ENCODE assay signal across 1 cellular context in the genomic region with DNA sequence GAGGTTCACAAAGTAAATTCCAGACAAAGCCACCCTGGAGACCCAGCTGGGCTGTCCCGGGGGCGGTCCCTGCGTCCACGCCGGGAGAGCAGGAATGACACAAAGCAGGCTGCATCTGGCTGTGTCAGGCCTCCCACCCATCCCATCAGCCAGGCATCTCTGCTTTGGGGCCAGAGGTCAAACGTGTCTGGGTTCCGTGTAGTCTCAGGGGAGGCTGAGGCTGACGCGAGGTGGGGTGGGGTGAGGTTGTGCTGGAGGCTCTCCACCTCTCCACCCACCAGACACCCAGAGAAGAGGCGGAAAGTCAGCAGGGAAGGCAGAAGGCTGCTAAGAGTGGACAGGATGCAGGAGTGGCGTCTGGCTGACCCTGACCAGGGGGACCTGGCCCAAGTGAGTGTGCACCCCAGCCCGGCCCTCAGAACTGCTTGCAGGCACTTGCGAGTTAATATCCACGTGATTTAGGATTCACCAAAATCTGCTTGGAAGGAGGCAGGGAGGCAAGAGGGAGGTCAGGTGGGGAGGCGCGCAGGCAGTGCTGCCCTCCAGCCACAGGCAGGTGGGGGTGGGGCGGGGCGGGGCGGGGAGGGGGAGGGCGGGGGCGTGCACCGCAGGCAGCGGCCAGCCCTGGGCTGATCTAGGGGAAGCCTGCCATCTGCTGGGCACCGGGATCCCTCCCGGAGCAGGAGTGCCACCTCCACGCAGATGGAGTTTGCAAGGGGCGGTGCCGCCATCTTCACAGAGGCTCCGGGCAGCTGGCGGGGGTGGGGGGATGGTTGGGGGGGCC.
TF ChIP-seq lines count a peak whose summit lies in the region.

No MANE protein-coding gene starts in this region.

TF ChIP-seq in HepG2, 621 proteins besides CTCF, POLR2A, EP300 and RAD21 (continued from another document and continues in another):
- no peak for TF ChIP-seq CREB1 (IDR thresholded peaks at IDR 0.05)
- no peak for TF ChIP-seq CREB1 (CRISPR knock-in tag; IDR thresholded peaks at IDR 0.05)
- TF ChIP-seq ZNF614 (CRISPR knock-in tag; IDR thresholded peaks at IDR 0.05; ENCODE audit: borderline replicate concordance) = no peak
- no peak; the same call in 1 of the 2 replicates for TF ChIP-seq KDM2A (CRISPR knock-in tag; IDR thresholded peaks at IDR 0.05; ENCODE audit: borderline replicate concordance, low read depth)
- TF ChIP-seq ZNF709 (CRISPR knock-in tag; IDR thresholded peaks at IDR 0.05) = no peak; the same call in 1 of the 2 replicates
- no peak for TF ChIP-seq CREBL2 (CRISPR knock-in tag; IDR thresholded peaks at IDR 0.05; ENCODE audit: borderline replicate concordance)
- TF ChIP-seq, protein P1, sequence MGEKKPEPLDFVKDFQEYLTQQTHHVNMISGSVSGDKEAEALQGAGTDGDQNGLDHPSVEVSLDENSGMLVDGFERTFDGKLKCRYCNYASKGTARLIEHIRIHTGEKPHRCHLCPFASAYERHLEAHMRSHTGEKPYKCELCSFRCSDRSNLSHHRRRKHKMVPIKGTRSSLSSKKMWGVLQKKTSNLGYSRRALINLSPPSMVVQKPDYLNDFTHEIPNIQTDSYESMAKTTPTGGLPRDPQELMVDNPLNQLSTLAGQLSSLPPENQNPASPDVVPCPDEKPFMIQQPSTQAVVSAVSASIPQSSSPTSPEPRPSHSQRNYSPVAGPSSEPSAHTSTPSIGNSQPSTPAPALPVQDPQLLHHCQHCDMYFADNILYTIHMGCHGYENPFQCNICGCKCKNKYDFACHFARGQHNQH (CRISPR knock-in tag; IDR thresholded peaks at IDR 0.05) = no peak; the same call in 1 of the 2 replicates
- TF ChIP-seq ZNF121 (CRISPR knock-in tag; IDR thresholded peaks at IDR 0.05) = no peak
- no peak for TF ChIP-seq AKNA (CRISPR knock-in tag; IDR thresholded peaks at IDR 0.05; ENCODE audit: borderline replicate concordance)
- TF ChIP-seq MXD4 (CRISPR knock-in tag; IDR thresholded peaks at IDR 0.05) = no peak
- TF ChIP-seq AHDC1 (CRISPR knock-in tag; IDR thresholded peaks at IDR 0.05; ENCODE audit: borderline replicate concordance) = no peak
- no peak for TF ChIP-seq ETS1 (CRISPR knock-in tag; IDR thresholded peaks at IDR 0.05)
- no peak for TF ChIP-seq GTF3A (CRISPR knock-in tag; conservative IDR thresholded peaks at IDR 0.05)
- no peak; the same call in 1 of the 2 replicates for TF ChIP-seq GABPB1 (CRISPR knock-in tag; IDR thresholded peaks at IDR 0.05)
- peak; percentile 36 for TF ChIP-seq NFKB2 (CRISPR knock-in tag; IDR thresholded peaks at IDR 0.05; ENCODE audit: borderline replicate concordance)
- TF ChIP-seq ATM (IDR thresholded peaks at IDR 0.05; ENCODE audit: borderline replicate concordance) = no peak
- TF ChIP-seq HOXA3 (CRISPR knock-in tag; IDR thresholded peaks at IDR 0.05) = peak; percentile 74; the same call in 1 of the 2 replicates
- no peak for TF ChIP-seq ZNF703 (CRISPR knock-in tag; IDR thresholded peaks at IDR 0.05; ENCODE audit: borderline replicate concordance)
- no peak for TF ChIP-seq DPF2 (CRISPR knock-in tag; IDR thresholded peaks at IDR 0.05; ENCODE audit: borderline replicate concordance, low read depth)
- TF ChIP-seq, protein P2, sequence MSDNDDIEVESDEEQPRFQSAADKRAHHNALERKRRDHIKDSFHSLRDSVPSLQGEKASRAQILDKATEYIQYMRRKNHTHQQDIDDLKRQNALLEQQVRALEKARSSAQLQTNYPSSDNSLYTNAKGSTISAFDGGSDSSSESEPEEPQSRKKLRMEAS (IDR thresholded peaks at IDR 0.05) = no peak
- TF ChIP-seq ZNF629 (CRISPR knock-in tag; conservative IDR thresholded peaks at IDR 0.05) = no peak
- no peak for TF ChIP-seq ZNF264 (CRISPR knock-in tag; IDR thresholded peaks at IDR 0.05)
- 0 out of 2 replicates have a peak, but pooled peaks have one; percentile 6 for TF ChIP-seq SRF (IDR thresholded peaks at IDR 0.05; ENCODE audit: low read depth, low read length)
- no peak for TF ChIP-seq RERE (CRISPR knock-in tag; IDR thresholded peaks at IDR 0.05; ENCODE audit: low read depth)
- no peak for TF ChIP-seq ZNF280D (CRISPR knock-in tag; IDR thresholded peaks at IDR 0.05)
- TF ChIP-seq, protein P3, sequence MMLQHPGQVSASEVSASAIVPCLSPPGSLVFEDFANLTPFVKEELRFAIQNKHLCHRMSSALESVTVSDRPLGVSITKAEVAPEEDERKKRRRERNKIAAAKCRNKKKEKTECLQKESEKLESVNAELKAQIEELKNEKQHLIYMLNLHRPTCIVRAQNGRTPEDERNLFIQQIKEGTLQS (CRISPR knock-in tag; IDR thresholded peaks at IDR 0.05) = no peak
